In genomic region chr6:7156666-7157278, GRCh38 we compare ENCODE assay signal across 9 cellular contexts. TPM values are rescaled to one million over a fixed set of nuclear protein-coding genes. Genes with fewer than 3 reads are reported as not detected.
DNase-seq lines count a peak whose midpoint lies in the region; ATAC-seq and TF ChIP-seq lines count a peak whose summit lies in the region.
"Had no signal": no experiment of that assay in that cellular context is flagged by ENCODE, and none has a peak within 500 bp of the region (broad histone marks: within the 10 kb centered on the region; RNA-seq: fewer than 3 reads in every experiment).

No MANE protein-coding gene starts in this region.

- no peaks in the 10 kb centered on the region for H3K9me3 ChIP-seq in SJCRH30 (replicated peaks)

- peak overlapping the region; percentile 99 for H3K27ac ChIP-seq in SJCRH30

- H3K27me3 Mint-ChIP-seq in activated CD8-positive, alpha-beta T cell treated with anti-CD3 and anti-CD28 coated beads, Interleukin-2, amount 10 ng/mL, durations not matched to agents 7 days and 5 days (ENCODE audit: low read depth) = no peaks in the 10 kb centered on the region
- H3K27me3 Mint-ChIP-seq in activated CD8-positive, alpha-beta T cell treated with anti-CD3 and anti-CD28 coated beads for 36 hours = no peaks in the 10 kb centered on the region
- H3K27me3 Mint-ChIP-seq: effector memory CD8-positive, alpha-beta T cell had no signal

- H3K36me3 Mint-ChIP-seq in activated CD8-positive, alpha-beta T cell treated with anti-CD3 and anti-CD28 coated beads, Interleukin-2, amount 10 ng/mL, durations not matched to agents 7 days and 5 days (ENCODE audit: low read depth) = peaks cover 6% of the 10 kb centered on the region
- peaks cover 16% of the 10 kb centered on the region for H3K36me3 Mint-ChIP-seq in activated CD8-positive, alpha-beta T cell treated with anti-CD3 and anti-CD28 coated beads for 36 hours (ENCODE audit: low read depth)

- H3K27ac Mint-ChIP-seq in activated CD8-positive, alpha-beta T cell treated with anti-CD3 and anti-CD28 coated beads, Interleukin-2, amount 10 ng/mL, durations not matched to agents 7 days and 5 days = peak overlapping the region; percentile 11
- no peak overlapping the region for H3K27ac Mint-ChIP-seq in activated CD8-positive, alpha-beta T cell treated with anti-CD3 and anti-CD28 coated beads for 36 hours

- H3K4me3 Mint-ChIP-seq in activated CD8-positive, alpha-beta T cell treated with anti-CD3 and anti-CD28 coated beads, Interleukin-2, amount 10 ng/mL, durations not matched to agents 7 days and 5 days = no peak overlapping the region
- no peak overlapping the region for H3K4me3 Mint-ChIP-seq in activated CD8-positive, alpha-beta T cell treated with anti-CD3 and anti-CD28 coated beads for 36 hours
- H3K4me3 Mint-ChIP-seq: effector memory CD8-positive, alpha-beta T cell had no signal

- intact Hi-C loops in activated CD8-positive, alpha-beta T cell treated with anti-CD3 and anti-CD28 coated beads for 36 hours (cut with micrococcal nuclease) = no loop called here

- POLR2A ChIA-PET in activated CD8-positive, alpha-beta T cell treated with anti-CD3 and anti-CD28 coated beads, Interleukin-2, amount 10 ng/mL, durations not matched to agents 7 days and 5 days (lab: Charles Lee) = interaction anchor here (1.2 kb wide), 1 partner anchor 20 kb away, joined by 3 read pairs; no protein-coding TSS in a partner anchor
- POLR2A ChIA-PET in activated CD8-positive, alpha-beta T cell treated with anti-CD3 and anti-CD28 coated beads for 36 hours (lab: Charles Lee) = interaction anchor here (0.7 to 0.9 kb wide), 2 partner anchors 13 to 69 kb away, joined by 3 to 5 read pairs; no protein-coding TSS in a partner anchor

- CTCF ChIA-PET in activated CD8-positive, alpha-beta T cell treated with anti-CD3 and anti-CD28 coated beads, Interleukin-2, amount 10 ng/mL, durations not matched to agents 7 days and 5 days (lab: Charles Lee) = interaction anchor here (0.8 to 1.1 kb wide), 2 partner anchors 14 to 61 kb away, joined by 3 read pairs; no protein-coding TSS in a partner anchor
- CTCF ChIA-PET in activated CD8-positive, alpha-beta T cell treated with anti-CD3 and anti-CD28 coated beads for 36 hours (lab: Charles Lee) = interaction anchor here (1.1 kb wide), 1 partner anchor 35 kb away, joined by 3 read pairs; no protein-coding TSS in a partner anchor

- no peaks in the 10 kb centered on the region for H3K9me3 Mint-ChIP-seq in activated CD8-positive, alpha-beta T cell treated with anti-CD3 and anti-CD28 coated beads, Interleukin-2, amount 10 ng/mL, durations not matched to agents 7 days and 5 days (ENCODE audit: insufficient read depth)
- no peaks in the 10 kb centered on the region for H3K9me3 Mint-ChIP-seq in activated CD8-positive, alpha-beta T cell treated with anti-CD3 and anti-CD28 coated beads for 36 hours
- H3K9me3 Mint-ChIP-seq: effector memory CD8-positive, alpha-beta T cell had no signal

- DNase-seq in activated CD8-positive, alpha-beta T cell treated with anti-CD3 and anti-CD28 coated beads, Interleukin-2, amount 10 ng/mL, durations not matched to agents 7 days and 5 days = no peak
- DNase-seq in activated CD8-positive, alpha-beta T cell treated with anti-CD3 and anti-CD28 coated beads for 36 hours = no peak
- DNase-seq in SJCRH30 (peak in 1 of 2 experiments; percentile 21), germinal center (ENCODE audit: low spot score) (peak; percentile 10), stromal cell of bone marrow (ENCODE audit: low read depth) (peak; percentile 70), UCSD-AML1 (lab: John Stamatoyannopoulos, UW; ENCODE audit: unreplicated experiment) (no peak), nucleus accumbens (lab: John Stamatoyannopoulos, UW) (no peak)
- DNase-seq: effector memory CD8-positive, alpha-beta T cell had no signal

- H3K36me3 ChIP-seq in SJCRH30 = no peaks in the 10 kb centered on the region

- peaks cover 47% of the 10 kb centered on the region for H3K4me1 Mint-ChIP-seq in activated CD8-positive, alpha-beta T cell treated with anti-CD3 and anti-CD28 coated beads, Interleukin-2, amount 10 ng/mL, durations not matched to agents 7 days and 5 days (ENCODE audit: low read depth)
- peaks cover 81% of the 10 kb centered on the region for H3K4me1 Mint-ChIP-seq in activated CD8-positive, alpha-beta T cell treated with anti-CD3 and anti-CD28 coated beads for 36 hours (ENCODE audit: low read depth)

- ATAC-seq in activated CD8-positive, alpha-beta T cell treated with anti-CD3 and anti-CD28 coated beads, Interleukin-2, amount 10 ng/mL, durations not matched to agents 7 days and 5 days = no peak
- no peak for ATAC-seq in activated CD8-positive, alpha-beta T cell treated with anti-CD3 and anti-CD28 coated beads for 36 hours
- ATAC-seq in HG03520 (IDR thresholded peaks at IDR 0.05; ENCODE audit: unreplicated experiment) = no peak
- ATAC-seq: effector memory CD8-positive, alpha-beta T cell had no signal

- H3K4me3 ChIP-seq in SJCRH30 = peak overlapping the region; percentile 2; the same call in 1 of the 2 replicates

- no peak for TF ChIP-seq CTCF in activated CD8-positive, alpha-beta T cell treated with anti-CD3 and anti-CD28 coated beads for 36 hours (IDR thresholded peaks at IDR 0.05)

- peaks cover 51% of the 10 kb centered on the region for H3K4me1 ChIP-seq in SJCRH30

- H3K27me3 ChIP-seq in SJCRH30 = no peaks in the 10 kb centered on the region

RNA-seq across cellular contexts. Expression of gene RREB1, which starts 49.0 kb away (rescaled TPM):
- 10 to 100 TPM; 27.5 to 29.0 TPM for total RNA-seq in activated CD8-positive, alpha-beta T cell treated with anti-CD3 and anti-CD28 coated beads, Interleukin-2, amount 10 ng/mL, durations not matched to agents 7 days and 5 days
- total RNA-seq in activated CD8-positive, alpha-beta T cell treated with anti-CD3 and anti-CD28 coated beads for 36 hours = 10 to 100 TPM; 18.7 to 19.7 TPM
- total RNA-seq in SJCRH30 (2014; rRNA removed; shearing (Covaris generic)) = 12.3 and 13.4 TPM in 2 replicates

Comparison
In these comparisons a context has a peak if more than half of its experiments do, and no peak if none do; other contexts are left out.
1. DNase-seq: peak in germinal center (single experiment) and stromal cell of bone marrow (single experiment); none in activated CD8-positive, alpha-beta T cell treated with anti-CD3 and anti-CD28 coated beads, Interleukin-2, amount 10 ng/mL, durations not matched to agents 7 days and 5 days (single experiment), activated CD8-positive, alpha-beta T cell treated with anti-CD3 and anti-CD28 coated beads for 36 hours (single experiment), UCSD-AML1 (single experiment) and nucleus accumbens (0 of 56).